20 cellular contexts compared by ENCODE assay signal in genomic region chr1:95321516-95321915, GRCh38.
"Had no signal": no experiment of that assay in that cellular context is flagged by ENCODE, and none has a peak within 500 bp of the region (broad histone marks: within the 10 kb centered on the region; RNA-seq: fewer than 3 reads in every experiment).

No MANE protein-coding gene starts in this region.

- H3K9me3 ChIP-seq: breast epithelium, gastroesophageal sphincter, mucosa of descending colon had no signal

- ATAC-seq: activated CD4-positive, CD25-positive, alpha-beta regulatory T cell treated with anti-CD3 and anti-CD28 coated beads, Interleukin-2, amount 50 U/mL, for 24 hours; gastroesophageal sphincter; left colon; mucosa of descending colon; naive thymus-derived CD4-positive, alpha-beta T cell; right cardiac atrium had no signal

- H3K27ac Mint-ChIP-seq: activated naive CD8-positive, alpha-beta T cell treated with anti-CD3 and anti-CD28 coated beads, Interleukin-2, amount 10 ng/mL, durations not matched to agents 7 days and 5 days; naive thymus-derived CD4-positive, alpha-beta T cell; T-helper 2 cell treated with Interferon-gamma antibody and Interleukin-4, amounts not matched to agents 5 μg/mL and 100 μg/mL, for 36 hours had no signal

- H3K27me3 ChIP-seq: breast epithelium, gastroesophageal sphincter had no signal

- H3K9me3 Mint-ChIP-seq: activated naive CD8-positive, alpha-beta T cell treated with anti-CD3 and anti-CD28 coated beads, Interleukin-2, amount 10 ng/mL, durations not matched to agents 7 days and 5 days; T-helper 2 cell treated with Interferon-gamma antibody and Interleukin-4, amounts not matched to agents 5 μg/mL and 100 μg/mL, for 36 hours had no signal

- H3K36me3 Mint-ChIP-seq: activated naive CD8-positive, alpha-beta T cell treated with anti-CD3 and anti-CD28 coated beads, Interleukin-2, amount 10 ng/mL, durations not matched to agents 7 days and 5 days; naive thymus-derived CD4-positive, alpha-beta T cell had no signal

- H3K4me3 Mint-ChIP-seq: activated naive CD8-positive, alpha-beta T cell treated with anti-CD3 and anti-CD28 coated beads, Interleukin-2, amount 10 ng/mL, durations not matched to agents 7 days and 5 days; naive thymus-derived CD4-positive, alpha-beta T cell; T-helper 2 cell treated with Interferon-gamma antibody and Interleukin-4, amounts not matched to agents 5 μg/mL and 100 μg/mL, for 36 hours had no signal

- H3K4me3 ChIP-seq: gastroesophageal sphincter, lung, mucosa of descending colon, skin epidermis had no signal

- DNase-seq: activated CD4-positive, alpha-beta T cell treated with anti-CD3 and anti-CD28 coated beads, Interleukin-2, amount 50 U/mL, for 1 hour; activated CD8-positive, alpha-beta memory T cell treated with anti-CD3 and anti-CD28 coated beads for 24 hours; activated naive CD4-positive, alpha-beta T cell; activated naive CD8-positive, alpha-beta T cell treated with anti-CD3 and anti-CD28 coated beads, Interleukin-2, amount 10 ng/mL, durations not matched to agents 7 days and 5 days; dermis blood vessel endothelial cell; left colon; mucosa of descending colon; naive thymus-derived CD4-positive, alpha-beta T cell; right cardiac atrium; stimulated activated CD4-positive, alpha-beta T cell treated with anti-CD3 and anti-CD28 coated beads, Interleukin-15, amount 100 ng/mL, for 24 hours; stimulated activated CD4-positive, alpha-beta T cell treated with anti-CD3 and anti-CD28 coated beads, Interleukin-4, amount 100 ng/mL, for 24 hours; stimulated activated naive CD4-positive, alpha-beta T cell treated with Interleukin-2 at 50 U/mL for 16 hours; trophoblast cell had no signal

- H3K36me3 ChIP-seq: breast epithelium, gastroesophageal sphincter had no signal

- FAIRE-seq: islet of Langerhans had no signal

- H3K4me1 ChIP-seq: breast epithelium had no signal

- H3K4me1 Mint-ChIP-seq: activated naive CD8-positive, alpha-beta T cell treated with anti-CD3 and anti-CD28 coated beads, Interleukin-2, amount 10 ng/mL, durations not matched to agents 7 days and 5 days; naive thymus-derived CD4-positive, alpha-beta T cell had no signal

- H3K27ac ChIP-seq: breast epithelium, gastroesophageal sphincter, skin epidermis had no signal
